Comparison of ENCODE assay signal across 26 cellular contexts in the genomic region with DNA sequence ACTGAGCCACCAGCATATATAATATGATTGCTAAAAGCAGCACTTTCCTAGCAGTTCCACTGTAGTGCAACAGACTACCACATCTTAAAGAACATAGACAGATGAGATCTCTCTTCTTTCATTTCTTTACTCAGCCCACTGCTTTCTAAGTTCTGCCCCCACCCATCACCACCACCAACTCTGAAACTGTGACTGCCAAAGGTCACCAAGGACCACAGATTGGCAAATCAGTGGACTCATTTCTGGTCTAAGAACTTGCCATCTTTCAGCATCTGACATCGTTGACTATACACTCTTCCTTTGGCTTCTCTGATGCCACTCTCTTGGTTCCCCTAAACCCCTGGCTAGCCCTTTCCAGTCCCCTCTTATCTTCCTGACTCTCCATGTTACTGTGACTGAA. TPM values are rescaled to one million over a fixed set of nuclear protein-coding genes. Genes with fewer than 3 reads are reported as not detected.
DNase-seq lines count a peak whose midpoint lies in the region; FAIRE-seq and TF ChIP-seq lines count a peak whose summit lies in the region.
"Had no signal": no experiment of that assay in that cellular context is flagged by ENCODE, and none has a peak within 500 bp of the region (broad histone marks: within the 10 kb centered on the region; RNA-seq: fewer than 3 reads in every experiment).

No MANE protein-coding gene starts in this region.

- H3K4me1 ChIP-seq in keratinocyte (ENCODE audit: control insufficient read depth, extremely low read depth, insufficient read depth, low read length) (no peaks in the 10 kb centered on the region), neural progenitor cell (peaks cover 6% of the 10 kb centered on the region)
- H3K4me1 ChIP-seq: Caco-2, heart left ventricle, stomach had no signal

- peak; percentile 81 for DNase-seq in activated CD4-positive, alpha-beta memory T cell treated with anti-CD3 and anti-CD28 coated beads for 36 hours
- no peak for DNase-seq in activated CD4-positive, alpha-beta memory T cell treated with anti-CD3 and anti-CD28 coated beads, Interleukin-2, amount 10 ng/mL, durations not matched to agents 7 days and 5 days
- DNase-seq in stimulated activated CD4-positive, alpha-beta T cell treated with anti-CD3 and anti-CD28 coated beads, Interleukin-15, amount 100 ng/mL, for 48 hours (ENCODE audit: low read depth in 2 of 2): peak; percentile 36 to 49
- DNase-seq in stimulated activated CD4-positive, alpha-beta T cell treated with anti-CD3 and anti-CD28 coated beads, Interleukin-4, amount 100 ng/mL, for 4 hours: no peak
- DNase-seq in keratinocyte (ENCODE audit: low read depth, low spot score) (no peak), NCI-H1930 (lab: John Stamatoyannopoulos, UW) (no peak), H7 (no peak), neural progenitor cell (ENCODE audit: low spot score) (no peak)
- DNase-seq: Caco-2, DMS79 treated with DMSO at 0.1 percent for 48 hours, heart left ventricle, left colon, MG63, NCI-H1417 treated with DMSO at 0.1 percent for 48 hours, NCI-H510A, nucleus accumbens, small intestine, stomach, T-helper 17 cell, trophoblast cell had no signal

- H3K9me3 ChIP-seq in keratinocyte (ENCODE audit: control insufficient read depth, low read depth, low read length) (no peaks in the 10 kb centered on the region), neural progenitor cell (ENCODE audit: low read depth) (no peaks in the 10 kb centered on the region)
- H3K9me3 ChIP-seq: Caco-2, heart left ventricle, MG63, stomach had no signal

- no peak overlapping the region for H3K4me2 ChIP-seq in keratinocyte (ENCODE audit: control insufficient read depth, extremely low read depth, insufficient read depth, low read depth, low read length)
- no peak overlapping the region for H3K4me2 ChIP-seq in neural progenitor cell

- peaks cover 3% of the 10 kb centered on the region for H3K27me3 Mint-ChIP-seq in activated CD4-positive, alpha-beta memory T cell treated with anti-CD3 and anti-CD28 coated beads for 36 hours
- H3K27me3 Mint-ChIP-seq in activated CD4-positive, alpha-beta memory T cell treated with anti-CD3 and anti-CD28 coated beads, Interleukin-2, amount 10 ng/mL, durations not matched to agents 7 days and 5 days: peaks cover 2% of the 10 kb centered on the region
- peaks cover 2% of the 10 kb centered on the region for H3K27me3 Mint-ChIP-seq in neural progenitor cell (ENCODE audit: insufficient read depth, low read depth)
- H3K27me3 Mint-ChIP-seq: activated naive CD8-positive, alpha-beta T cell; memory B cell had no signal

- FAIRE-seq in keratinocyte (lab: Jason Lieb, UNC): peak; percentile 26
- FAIRE-seq: GM12878, small intestine had no signal

- H3F3A ChIP-seq in neural progenitor cell (ENCODE audit: low read depth): no peaks in the 10 kb centered on the region

- no peak overlapping the region for H2AFZ ChIP-seq in keratinocyte (ENCODE audit: control insufficient read depth, low read length)
- H2AFZ ChIP-seq in neural progenitor cell (replicated peaks): no peak overlapping the region

- POLR2A ChIA-PET in activated CD4-positive, alpha-beta memory T cell treated with anti-CD3 and anti-CD28 coated beads for 36 hours (lab: Charles Lee): interaction anchor here (0.8 to 4.9 kb wide), 4 partner anchors 15 to 92 kb away, joined by 3 to 58 read pairs (median 10); a partner anchor contains a TSS
- POLR2A ChIA-PET in activated CD4-positive, alpha-beta memory T cell treated with anti-CD3 and anti-CD28 coated beads, Interleukin-2, amount 10 ng/mL, durations not matched to agents 7 days and 5 days (lab: Charles Lee): interaction anchor here (0.7 to 5.2 kb wide), 10 partner anchors 12 to 687 kb away, joined by 3 to 89 read pairs (median 12); a partner anchor contains a TSS

- intact Hi-C loops in activated CD4-positive, alpha-beta memory T cell treated with anti-CD3 and anti-CD28 coated beads for 36 hours (cut with micrococcal nuclease): no loop called here

- no peaks in the 10 kb centered on the region for H3K9me1 ChIP-seq in keratinocyte (ENCODE audit: control insufficient read depth, extremely low read depth, insufficient read depth, low read length)

- H3K27me3 ChIP-seq in keratinocyte (ENCODE audit: control insufficient read depth, extremely low read depth, insufficient read depth, low read length) (no peaks in the 10 kb centered on the region), H7 (ENCODE audit: control insufficient read depth, insufficient read depth, low read length) (no peaks in the 10 kb centered on the region), neural progenitor cell (no peaks in the 10 kb centered on the region)
- H3K27me3 ChIP-seq: heart left ventricle, MG63, stomach had no signal

- H3K4me3 ChIP-seq in keratinocyte (ENCODE audit: control insufficient read depth in 2 of 3, extremely low read depth in 1 of 3, insufficient read depth in 2 of 3, low read depth in 1 of 3, low read length in 3 of 3): no peak overlapping the region
- H3K4me3 ChIP-seq in H7 (ENCODE audit: insufficient read depth, low read depth, low read length): no peak overlapping the region
- H3K4me3 ChIP-seq in neural progenitor cell: no peak overlapping the region
- H3K4me3 ChIP-seq: GM12878, heart left ventricle, MG63, stomach had no signal

- no peak overlapping the region for H3K27ac ChIP-seq in keratinocyte (ENCODE audit: control insufficient read depth, insufficient read depth, low read length)
- no peak overlapping the region for H3K27ac ChIP-seq in neural progenitor cell
- H3K27ac ChIP-seq: stomach had no signal

- dilution Hi-C loops in keratinocyte (cut with MboI; ENCODE audit: extremely low pct_ligation_motif_present, low sequenced_read_pairs): no loop called here

- H3K79me2 ChIP-seq in keratinocyte (ENCODE audit: control insufficient read depth, insufficient read depth, low read length): no peaks in the 10 kb centered on the region
- no peaks in the 10 kb centered on the region for H3K79me2 ChIP-seq in neural progenitor cell (ENCODE audit: low read depth)

- TF ChIP-seq CTCF in keratinocyte (optimal IDR thresholded peaks at IDR 0.05 in 1 of 3, IDR thresholded peaks at IDR 0.05 in 1 of 3, conservative IDR thresholded peaks at IDR 0.05 in 1 of 3; ENCODE audit: extremely low read depth in 1 of 3, insufficient read depth in 2 of 3, low read length in 3 of 3) (no peak), neural progenitor cell (IDR thresholded peaks at IDR 0.05) (no peak)

- CTCF ChIA-PET in activated CD4-positive, alpha-beta memory T cell treated with anti-CD3 and anti-CD28 coated beads for 36 hours (lab: Charles Lee): interaction anchor here (1.2 to 9.8 kb wide), 4 partner anchors 9 to 81 kb away, joined by 5 to 189 read pairs (median 20); a partner anchor contains a TSS
- CTCF ChIA-PET in activated CD4-positive, alpha-beta memory T cell treated with anti-CD3 and anti-CD28 coated beads, Interleukin-2, amount 10 ng/mL, durations not matched to agents 7 days and 5 days (lab: Charles Lee): interaction anchor here (0.8 to 7.2 kb wide), 7 partner anchors 8 to 80 kb away, joined by 3 to 87 read pairs (median 3); a partner anchor contains a TSS

- no peak overlapping the region for H3K4me3 Mint-ChIP-seq in activated CD4-positive, alpha-beta memory T cell treated with anti-CD3 and anti-CD28 coated beads for 36 hours
- H3K4me3 Mint-ChIP-seq in activated CD4-positive, alpha-beta memory T cell treated with anti-CD3 and anti-CD28 coated beads, Interleukin-2, amount 10 ng/mL, durations not matched to agents 7 days and 5 days: no peak overlapping the region
- no peak overlapping the region for H3K4me3 Mint-ChIP-seq in neural progenitor cell
- H3K4me3 Mint-ChIP-seq: activated naive CD8-positive, alpha-beta T cell; memory B cell; T-helper 17 cell had no signal

- H3K9me3 Mint-ChIP-seq in activated CD4-positive, alpha-beta memory T cell treated with anti-CD3 and anti-CD28 coated beads for 36 hours: no peaks in the 10 kb centered on the region
- H3K9me3 Mint-ChIP-seq in activated CD4-positive, alpha-beta memory T cell treated with anti-CD3 and anti-CD28 coated beads, Interleukin-2, amount 10 ng/mL, durations not matched to agents 7 days and 5 days: peaks cover 7% of the 10 kb centered on the region
- no peaks in the 10 kb centered on the region for H3K9me3 Mint-ChIP-seq in neural progenitor cell

- peaks cover 2% of the 10 kb centered on the region for H3K36me3 Mint-ChIP-seq in activated CD4-positive, alpha-beta memory T cell treated with anti-CD3 and anti-CD28 coated beads for 36 hours
- H3K36me3 Mint-ChIP-seq in activated CD4-positive, alpha-beta memory T cell treated with anti-CD3 and anti-CD28 coated beads, Interleukin-2, amount 10 ng/mL, durations not matched to agents 7 days and 5 days (ENCODE audit: low read depth): peaks cover 16% of the 10 kb centered on the region
- H3K36me3 Mint-ChIP-seq in neural progenitor cell: no peaks in the 10 kb centered on the region

- H3K9ac ChIP-seq in keratinocyte (ENCODE audit: control insufficient read depth, extremely low read depth, insufficient read depth, low read length) (no peak overlapping the region), neural progenitor cell (no peak overlapping the region)

- H3K36me3 ChIP-seq in keratinocyte (ENCODE audit: control insufficient read depth in 2 of 2, extremely low read depth in 1 of 2, insufficient read depth in 2 of 2, low read length in 2 of 2): no peaks in the 10 kb centered on the region
- no peaks in the 10 kb centered on the region for H3K36me3 ChIP-seq in H7 (replicated peaks; ENCODE audit: control insufficient read depth, insufficient read depth, low read length)
- no peaks in the 10 kb centered on the region for H3K36me3 ChIP-seq in neural progenitor cell
- H3K36me3 ChIP-seq: heart left ventricle, MG63, stomach had no signal

- peaks cover 26% of the 10 kb centered on the region for H3K4me1 Mint-ChIP-seq in activated CD4-positive, alpha-beta memory T cell treated with anti-CD3 and anti-CD28 coated beads for 36 hours (ENCODE audit: low read depth)
- H3K4me1 Mint-ChIP-seq in activated CD4-positive, alpha-beta memory T cell treated with anti-CD3 and anti-CD28 coated beads, Interleukin-2, amount 10 ng/mL, durations not matched to agents 7 days and 5 days: peaks cover 29% of the 10 kb centered on the region
- H3K4me1 Mint-ChIP-seq in neural progenitor cell: peaks cover 5% of the 10 kb centered on the region

- H4K20me1 ChIP-seq in keratinocyte (ENCODE audit: control insufficient read depth, extremely low read depth, insufficient read depth, low read length) (no peaks in the 10 kb centered on the region), neural progenitor cell (ENCODE audit: low read depth) (no peaks in the 10 kb centered on the region)

- H3K27ac Mint-ChIP-seq in activated CD4-positive, alpha-beta memory T cell treated with anti-CD3 and anti-CD28 coated beads for 36 hours: no peak overlapping the region
- H3K27ac Mint-ChIP-seq in activated CD4-positive, alpha-beta memory T cell treated with anti-CD3 and anti-CD28 coated beads, Interleukin-2, amount 10 ng/mL, durations not matched to agents 7 days and 5 days: no peak overlapping the region
- no peak overlapping the region for H3K27ac Mint-ChIP-seq in neural progenitor cell
- H3K27ac Mint-ChIP-seq: activated naive CD8-positive, alpha-beta T cell; memory B cell; T-helper 17 cell had no signal

RNA-seq across cellular contexts. Expression of a gene that starts 38.4 kb away (rescaled TPM):
- 100 to 1,000 TPM; 535 to 546 TPM for total RNA-seq in activated CD4-positive, alpha-beta memory T cell treated with anti-CD3 and anti-CD28 coated beads for 36 hours
- total RNA-seq in activated CD4-positive, alpha-beta memory T cell treated with anti-CD3 and anti-CD28 coated beads, Interleukin-2, amount 10 ng/mL, durations not matched to agents 7 days and 5 days: 10 to 100 TPM; 22.0 to 25.0 TPM
- polyA plus RNA-seq in keratinocyte: not detected in 3 replicates
- not detected for polyA plus RNA-seq in keratinocyte (2011; ENCODE audit: low read depth)
- polyA plus RNA-seq in keratinocyte (2011; cell fraction: cytosol; rRNA removed): not detected in 2 replicates
- not detected in 2 replicates for polyA plus RNA-seq in keratinocyte (2011; cell fraction: nucleus; rRNA removed)
- not detected in 2 replicates for polyA plus RNA-seq in keratinocyte (2012; ENCODE audit: low replicate concordance)
- not detected in 3 replicates for polyA minus RNA-seq in keratinocyte
- polyA minus RNA-seq in keratinocyte (2011; cell fraction: cytosol; rRNA and poly(A)+ RNA removed): not detected
- polyA minus RNA-seq in keratinocyte (2011; cell fraction: nucleus; rRNA and poly(A)+ RNA removed): not detected in 2 replicates
- total RNA-seq in H7 (2014; rRNA removed; shearing (Covaris generic)): not detected in 2 replicates
- total RNA-seq in neural progenitor cell (ENCODE audit: low replicate concordance): not detected in 2 replicates
- total RNA-seq: Caco-2, cerebellum, fibroblast of villous mesenchyme, left colon, stomach had no signal
- polyA plus RNA-seq: BJ, heart left ventricle, small intestine, stomach had no signal

Comparison
In these comparisons a context has a peak if more than half of its experiments do, and no peak if none do; other contexts are left out.
1. DNase-seq: peak in activated CD4-positive, alpha-beta memory T cell treated with anti-CD3 and anti-CD28 coated beads for 36 hours (single experiment) and stimulated activated CD4-positive, alpha-beta T cell treated with anti-CD3 and anti-CD28 coated beads, Interleukin-15, amount 100 ng/mL, for 48 hours (2 of 2); none in activated CD4-positive, alpha-beta memory T cell treated with anti-CD3 and anti-CD28 coated beads, Interleukin-2, amount 10 ng/mL, durations not matched to agents 7 days and 5 days (single experiment), stimulated activated CD4-positive, alpha-beta T cell treated with anti-CD3 and anti-CD28 coated beads, Interleukin-4, amount 100 ng/mL, for 4 hours (0 of 2), keratinocyte (single experiment), NCI-H1930 (0 of 2), H7 (single experiment) and neural progenitor cell (single experiment).
2. RNA of a gene that starts 38.4 kb away (total RNA-seq): 535 to 546 TPM in activated CD4-positive, alpha-beta memory T cell treated with anti-CD3 and anti-CD28 coated beads for 36 hours and 22.0 to 25.0 TPM in activated CD4-positive, alpha-beta memory T cell treated with anti-CD3 and anti-CD28 coated beads, Interleukin-2, amount 10 ng/mL, durations not matched to agents 7 days and 5 days; not detected in H7 and not detected in neural progenitor cell; every median in the first group is over 10 times any median in the second.